Comparison of ENCODE assay signal across 19 cellular contexts in the genomic region with DNA sequence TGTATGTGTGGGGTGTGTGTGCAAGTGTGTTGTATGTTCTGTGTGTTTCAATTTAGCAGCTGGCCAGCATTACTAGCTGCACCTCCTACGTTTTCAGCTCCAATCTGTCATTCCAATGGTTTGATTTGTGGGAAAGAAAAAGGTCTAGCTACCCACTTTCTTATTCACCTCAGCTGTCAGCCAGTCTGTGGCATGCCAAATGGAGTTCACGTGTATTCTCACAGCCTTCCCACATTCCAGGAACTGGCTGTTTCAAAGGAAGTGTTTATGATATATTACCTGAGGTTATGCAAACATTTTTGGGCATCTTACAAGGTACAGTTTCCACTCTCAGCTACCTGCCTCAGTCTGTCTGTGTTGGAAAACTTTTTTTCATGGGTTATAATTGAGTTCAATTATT.
"Had no signal": no experiment of that assay in that cellular context is flagged by ENCODE, and none has a peak within 500 bp of the region (broad histone marks: within the 10 kb centered on the region; RNA-seq: fewer than 3 reads in every experiment).

No MANE protein-coding gene starts in this region.

- DNase-seq: activated B cell treated with CpG ODN at 0.5 μM for 24 hours; activated CD4-positive, alpha-beta T cell treated with anti-CD3 and anti-CD28 coated beads for 48 hours; activated CD8-positive, alpha-beta memory T cell treated with anti-CD3 and anti-CD28 coated beads, Interleukin-2, amount 50 U/mL, for 4 hours; activated CD8-positive, alpha-beta T cell treated with anti-CD3 and anti-CD28 coated beads, Interleukin-2, amount 10 ng/mL, durations not matched to agents 7 days and 5 days; activated gamma-delta T cell; activated T-cell treated with anti-CD3 and anti-CD28 coated beads, Interleukin-2, amount 50 U/mL, for 72 hours; amniotic stem cell; dermis blood vessel endothelial cell; effector memory CD8-positive, alpha-beta T cell; heart right ventricle; left ventricle myocardium inferior; nephron progenitor cell; occipital lobe; sigmoid colon; stimulated activated CD4-positive, alpha-beta T cell treated with anti-CD3 and anti-CD28 coated beads, Interleukin-1b, Interleukin-23, amount 100 ng/mL, for 48 hours; stimulated activated naive CD8-positive, alpha-beta T cell treated with anti-CD3 and anti-CD28 coated beads, Interleukin-15, amount 100 ng/mL, for 72 hours; upper lobe of left lung had no signal

- H3K27me3 ChIP-seq: gastroesophageal sphincter, sigmoid colon, upper lobe of left lung had no signal

- H3K36me3 ChIP-seq: gastroesophageal sphincter, heart right ventricle, left ventricle myocardium inferior, sigmoid colon, upper lobe of left lung had no signal

- H3K9me3 ChIP-seq: left ventricle myocardium inferior, upper lobe of left lung had no signal

- H3K4me1 ChIP-seq: gastroesophageal sphincter, heart right ventricle, left ventricle myocardium inferior, sigmoid colon, upper lobe of left lung had no signal

- ATAC-seq: activated CD8-positive, alpha-beta T cell treated with anti-CD3 and anti-CD28 coated beads, Interleukin-2, amount 10 ng/mL, durations not matched to agents 7 days and 5 days; activated naive CD4-positive, alpha-beta T cell treated with anti-CD3 and anti-CD28 coated beads, Interleukin-2, amount 50 U/mL, for 72 hours; activated T-cell treated with anti-CD3 and anti-CD28 coated beads, Interleukin-2, amount 50 U/mL, for 72 hours; effector memory CD8-positive, alpha-beta T cell; gastroesophageal sphincter; heart right ventricle; stimulated activated naive CD8-positive, alpha-beta T cell treated with anti-CD3 and anti-CD28 coated beads, Interleukin-15, amount 100 ng/mL, for 72 hours had no signal

- H3K4me3 ChIP-seq: gastroesophageal sphincter, heart right ventricle, left ventricle myocardium inferior, sigmoid colon, upper lobe of left lung had no signal

- H3K27ac ChIP-seq: gastroesophageal sphincter, heart right ventricle, left ventricle myocardium inferior, sigmoid colon, upper lobe of left lung had no signal
